In genomic region chr9:93308676-93309075, GRCh38 we compare ENCODE assay signal across 12 cellular contexts.
"Had no signal": no experiment of that assay in that cellular context is flagged by ENCODE, and none has a peak within 500 bp of the region (broad histone marks: within the 10 kb centered on the region; RNA-seq: fewer than 3 reads in every experiment).

No MANE protein-coding gene starts in this region.

- DNase-seq: activated CD4-positive, alpha-beta T cell treated with anti-CD3 and anti-CD28 coated beads, Interleukin-2, amount 50 U/mL, for 4 hours; activated naive CD4-positive, alpha-beta T cell treated with anti-CD3 and anti-CD28 coated beads for 36 hours; effector CD8-positive, alpha-beta T cell; gastrocnemius medialis; kidney glomerular epithelial cell; naive thymus-derived CD4-positive, alpha-beta T cell; stimulated activated CD4-positive, alpha-beta T cell treated with anti-CD3 and anti-CD28 coated beads, Interleukin-12 subunit alpha, Interleukin-12 subunit beta, amount 100 ng/mL, for 4 hours; stimulated activated CD4-positive, alpha-beta T cell treated with anti-CD3 and anti-CD28 coated beads, Interleukin-2, amount 100 ng/mL, for 48 hours; T-helper 2 cell; thyroid gland had no signal

- H3K36me3 ChIP-seq: cardiac muscle cell, gastrocnemius medialis, thyroid gland had no signal

- ATAC-seq: gastrocnemius medialis; naive thymus-derived CD4-positive, alpha-beta T cell; right cardiac atrium had no signal

- H3K27ac Mint-ChIP-seq: activated naive CD4-positive, alpha-beta T cell treated with anti-CD3 and anti-CD28 coated beads for 36 hours had no signal

- H3K4me3 Mint-ChIP-seq: activated naive CD4-positive, alpha-beta T cell treated with anti-CD3 and anti-CD28 coated beads for 36 hours; naive thymus-derived CD4-positive, alpha-beta T cell had no signal

- H3K27me3 ChIP-seq: cardiac muscle cell, gastrocnemius medialis, thyroid gland had no signal

- H3K4me3 ChIP-seq: cardiac muscle cell, gastrocnemius medialis, thyroid gland had no signal

- H3K9me3 ChIP-seq: gastrocnemius medialis, thyroid gland had no signal

- H3K27ac ChIP-seq: cardiac muscle cell, thyroid gland had no signal

- H3K4me1 ChIP-seq: thyroid gland had no signal

- H3K36me3 Mint-ChIP-seq: naive thymus-derived CD4-positive, alpha-beta T cell had no signal

- H3K9me3 Mint-ChIP-seq: activated naive CD4-positive, alpha-beta T cell treated with anti-CD3 and anti-CD28 coated beads for 36 hours; naive thymus-derived CD4-positive, alpha-beta T cell had no signal
